In genomic region chr10:110346914-110347313, GRCh38 we compare ENCODE assay signal across 30 cellular contexts.
"Had no signal": no experiment of that assay in that cellular context is flagged by ENCODE, and none has a peak within 500 bp of the region (broad histone marks: within the 10 kb centered on the region; RNA-seq: fewer than 3 reads in every experiment).

No MANE protein-coding gene starts in this region.

- H3K36me3 Mint-ChIP-seq: activated CD4-positive, alpha-beta memory T cell treated with anti-CD3 and anti-CD28 coated beads for 36 hours; activated naive CD4-positive, alpha-beta T cell treated with anti-CD3 and anti-CD28 coated beads, Interleukin-2, amount 50 U/mL, for 72 hours; activated naive CD8-positive, alpha-beta T cell treated with anti-CD3 and anti-CD28 coated beads, Interleukin-2, amount 10 ng/mL, durations not matched to agents 7 days and 5 days; brain had no signal

- H3K9me3 ChIP-seq: ascending aorta had no signal

- H3K4me3 Mint-ChIP-seq: activated CD4-positive, alpha-beta memory T cell treated with anti-CD3 and anti-CD28 coated beads for 36 hours; activated CD4-positive, alpha-beta T cell treated with anti-CD3 and anti-CD28 coated beads for 36 hours; activated CD4-positive, alpha-beta T cell treated with anti-CD3 and anti-CD28 coated beads, Interleukin-2, amount 10 ng/mL, durations not matched to agents 24 days and 14 days; activated CD8-positive, alpha-beta memory T cell treated with anti-CD3 and anti-CD28 coated beads, Interleukin-2, amount 10 ng/mL, durations not matched to agents 7 days and 5 days; activated CD8-positive, alpha-beta T cell treated with anti-CD3 and anti-CD28 coated beads, Interleukin-2, amount 10 ng/mL, durations not matched to agents 7 days and 5 days; activated naive CD4-positive, alpha-beta T cell treated with anti-CD3 and anti-CD28 coated beads for 36 hours; activated naive CD8-positive, alpha-beta T cell treated with anti-CD3 and anti-CD28 coated beads, Interleukin-2, amount 10 ng/mL, durations not matched to agents 7 days and 5 days; activated T-helper 1 cell treated with anti-CD3 and anti-CD28 coated beads, Interleukin-12 subunit alpha, Interleukin-12 subunit beta, Interleukin-2, Interleukin-4 antibody, amounts not matched to agents 30 ng/mL and 10 ng/mL and 1 ng/mL, durations not matched to agents 14 hours and 24 hours and 36 hours; brain; central memory CD8-positive, alpha-beta T cell; dendritic cell treated with granulocyte-macrophage colony-stimulating factor and Interleukin-4, amounts not matched to agents 40 ng/mL and 50 ng/mL, for 4 days; endodermal cell; T-helper 1 cell treated with Interleukin-12 subunit alpha and Interleukin-12 subunit beta and Interleukin-4 antibody, amounts not matched to agents 30 μg/mL and 1 μg/mL, for 36 hours; T-helper 2 cell treated with Interferon-gamma antibody and Interleukin-4, amounts not matched to agents 5 μg/mL and 100 μg/mL, for 36 hours had no signal

- H3K4me1 Mint-ChIP-seq: central memory CD8-positive, alpha-beta T cell had no signal

- H3K4me1 ChIP-seq: ascending aorta had no signal

- H3K9me3 Mint-ChIP-seq: activated CD4-positive, alpha-beta memory T cell treated with anti-CD3 and anti-CD28 coated beads for 36 hours; activated CD4-positive, alpha-beta T cell treated with anti-CD3 and anti-CD28 coated beads, Interleukin-2, amount 10 ng/mL, durations not matched to agents 24 days and 14 days; activated naive CD4-positive, alpha-beta T cell treated with anti-CD3 and anti-CD28 coated beads for 36 hours; activated naive CD8-positive, alpha-beta T cell treated with anti-CD3 and anti-CD28 coated beads, Interleukin-2, amount 10 ng/mL, durations not matched to agents 7 days and 5 days; activated T-helper 1 cell treated with anti-CD3 and anti-CD28 coated beads, Interleukin-12 subunit alpha, Interleukin-12 subunit beta, Interleukin-2, Interleukin-4 antibody, amounts not matched to agents 30 ng/mL and 10 ng/mL and 1 ng/mL, durations not matched to agents 14 hours and 24 hours and 36 hours; activated T-helper 2 cell treated with anti-CD3 and anti-CD28 coated beads, Interferon-gamma antibody, Interleukin-2, Interleukin-4, amounts not matched to agents 10 μg/mL and 5 μg/mL and 100 μg/mL, durations not matched to agents 14 hours and 24 hours and 36 hours; central memory CD8-positive, alpha-beta T cell; dendritic cell treated with granulocyte-macrophage colony-stimulating factor and Interleukin-4, amounts not matched to agents 40 ng/mL and 50 ng/mL, for 4 days; T-helper 1 cell treated with Interleukin-12 subunit alpha and Interleukin-12 subunit beta and Interleukin-4 antibody, amounts not matched to agents 30 μg/mL and 1 μg/mL, for 36 hours; T-helper 2 cell treated with Interferon-gamma antibody and Interleukin-4, amounts not matched to agents 5 μg/mL and 100 μg/mL, for 36 hours had no signal

- ATAC-seq: activated CD4-positive, alpha-beta T cell treated with anti-CD3 and anti-CD28 coated beads for 36 hours; activated CD8-positive, alpha-beta memory T cell treated with anti-CD3 and anti-CD28 coated beads, Interleukin-2, amount 10 ng/mL, durations not matched to agents 7 days and 5 days; activated CD8-positive, alpha-beta T cell treated with anti-CD3 and anti-CD28 coated beads, Interleukin-2, amount 10 ng/mL, durations not matched to agents 7 days and 5 days; activated naive CD4-positive, alpha-beta T cell treated with anti-CD3 and anti-CD28 coated beads, Interleukin-2, amount 50 U/mL, for 72 hours; esophagus mucosa had no signal

- H3K27me3 ChIP-seq: ascending aorta had no signal

- H3K27ac Mint-ChIP-seq: activated CD4-positive, alpha-beta memory T cell treated with anti-CD3 and anti-CD28 coated beads for 36 hours; activated CD4-positive, alpha-beta T cell treated with anti-CD3 and anti-CD28 coated beads for 36 hours; activated CD4-positive, alpha-beta T cell treated with anti-CD3 and anti-CD28 coated beads, Interleukin-2, amount 10 ng/mL, durations not matched to agents 24 days and 14 days; activated CD8-positive, alpha-beta memory T cell treated with anti-CD3 and anti-CD28 coated beads, Interleukin-2, amount 10 ng/mL, durations not matched to agents 7 days and 5 days; activated CD8-positive, alpha-beta T cell treated with anti-CD3 and anti-CD28 coated beads, Interleukin-2, amount 10 ng/mL, durations not matched to agents 7 days and 5 days; activated naive CD4-positive, alpha-beta T cell treated with anti-CD3 and anti-CD28 coated beads for 36 hours; activated naive CD8-positive, alpha-beta T cell treated with anti-CD3 and anti-CD28 coated beads, Interleukin-2, amount 10 ng/mL, durations not matched to agents 7 days and 5 days; activated T-helper 1 cell treated with anti-CD3 and anti-CD28 coated beads, Interleukin-12 subunit alpha, Interleukin-12 subunit beta, Interleukin-2, Interleukin-4 antibody, amounts not matched to agents 30 ng/mL and 10 ng/mL and 1 ng/mL, durations not matched to agents 14 hours and 24 hours and 36 hours; activated T-helper 2 cell treated with anti-CD3 and anti-CD28 coated beads, Interferon-gamma antibody, Interleukin-2, Interleukin-4, amounts not matched to agents 10 μg/mL and 5 μg/mL and 100 μg/mL, durations not matched to agents 14 hours and 24 hours and 36 hours; brain; dendritic cell treated with granulocyte-macrophage colony-stimulating factor and Interleukin-4, amounts not matched to agents 40 ng/mL and 50 ng/mL, for 4 days; endodermal cell; T-helper 2 cell treated with Interferon-gamma antibody and Interleukin-4, amounts not matched to agents 5 μg/mL and 100 μg/mL, for 36 hours had no signal

- H3K36me3 ChIP-seq: ascending aorta had no signal

- H3K27ac ChIP-seq: ascending aorta, coronary artery, dorsolateral prefrontal cortex had no signal

- H3K4me3 ChIP-seq: ascending aorta, coronary artery, dorsolateral prefrontal cortex had no signal

- DNase-seq: activated CD4-positive, alpha-beta memory T cell treated with anti-CD3 and anti-CD28 coated beads for 36 hours; activated CD4-positive, alpha-beta T cell treated with anti-CD3 and anti-CD28 coated beads for 36 hours; activated CD4-positive, alpha-beta T cell treated with anti-CD3 and anti-CD28 coated beads, Interleukin-2, amount 10 ng/mL, durations not matched to agents 24 days and 14 days; activated CD4-positive, CD25-positive, alpha-beta regulatory T cell; activated CD4-positive, CD25-positive, alpha-beta regulatory T cell treated with anti-CD3 and anti-CD28 coated beads, Interleukin-2, amount 50 U/mL, for 72 hours; activated CD8-positive, alpha-beta memory T cell treated with anti-CD3 and anti-CD28 coated beads, Interleukin-2, amount 10 ng/mL, durations not matched to agents 7 days and 5 days; activated CD8-positive, alpha-beta memory T cell treated with anti-CD3 and anti-CD28 coated beads, Interleukin-2, amount 50 U/mL, for 4 hours; activated CD8-positive, alpha-beta T cell treated with anti-CD3 and anti-CD28 coated beads, Interleukin-2, amount 10 ng/mL, durations not matched to agents 7 days and 5 days; activated effector memory CD4-positive, alpha-beta T cell treated with anti-CD3 and anti-CD28 coated beads, Interleukin-2, amount 50 U/mL, for 16 hours; activated naive CD4-positive, alpha-beta T cell treated with anti-CD3 and anti-CD28 coated beads for 36 hours; activated naive CD8-positive, alpha-beta T cell treated with anti-CD3 and anti-CD28 coated beads, Interleukin-2, amount 10 ng/mL, durations not matched to agents 7 days and 5 days; activated T-cell treated with anti-CD3 and anti-CD28 coated beads, Interleukin-2, amount 50 U/mL, for 1 hour; activated T-cell treated with anti-CD3 and anti-CD28 coated beads, Interleukin-2, amount 50 U/mL, for 48 hours; dorsolateral prefrontal cortex; effector memory CD4-positive, alpha-beta T cell; endodermal cell; foreskin fibroblast; head of caudate nucleus; T1000 had no signal
